In genomic region chr9:128322342-128323191, GRCh38 we compare ENCODE assay signal across 8 cellular contexts. TPM values are rescaled to one million over a fixed set of nuclear protein-coding genes. Genes with fewer than 3 reads are reported as not detected.
DNase-seq lines count a peak whose midpoint lies in the region; ATAC-seq lines count a peak whose summit lies in the region.

Gene COQ4, plus strand, starts transcription at chr9:128322839. Its CDS starts 20 bp downstream, at chr9:128322859.
Gene TRUB2, minus strand, starts transcription at chr9:128322447. Its CDS starts 39 bp downstream, at chr9:128322408.

- peak; percentile 83 for ATAC-seq in GM19372 (IDR thresholded peaks at IDR 0.05; ENCODE audit: low read depth, unreplicated experiment)
- ATAC-seq in HG03521 (IDR thresholded peaks at IDR 0.05; ENCODE audit: unreplicated experiment) = peak; percentile 82
- peak; percentile 95 for ATAC-seq in left lobe of liver

- DNase-seq in C1 segment of cervical spinal cord (lab: John Stamatoyannopoulos, UW) (peak; percentile 84 to 99 (median 94)), NCI-H748 (lab: John Stamatoyannopoulos, UW; ENCODE audit: unreplicated experiment) (peak; percentile 96), dedifferentiated amniotic fluid mesenchymal stem cell (ENCODE audit: extremely low spot score) (peak; percentile 94), left lobe of liver (ENCODE audit: low spot score) (peak; percentile 93)
- DNase-seq in activated CD4-positive, alpha-beta T cell treated with anti-CD3 and anti-CD28 coated beads, Interleukin-2, amount 50 U/mL, for 1 hour = peak; percentile 89
- DNase-seq in stimulated activated CD4-positive, alpha-beta T cell treated with anti-CD3 and anti-CD28 coated beads, Interleukin-2, amount 100 ng/mL, for 24 hours = peak; percentile 94

RNA-seq across cellular contexts. Expression of gene COQ4, which starts in this region (rescaled TPM):
- 34.2 TPM for total RNA-seq in left lobe of liver

RNA-seq across cellular contexts. Expression of gene TRUB2, which starts in this region (rescaled TPM):
- total RNA-seq in left lobe of liver = 28.7 TPM

Comparison
In these comparisons a context has a peak if more than half of its experiments do, and no peak if none do; other contexts are left out.
1. Peak in every context shown above with its lines: DNase-seq and ATAC-seq.